ENCODE assay signal across 1 cellular context in genomic region chr4:52877694-52878093, GRCh38.
TF ChIP-seq lines count a peak whose summit lies in the region.

No MANE protein-coding gene starts in this region.

TF ChIP-seq in IMR-90, 13 proteins besides CTCF, POLR2A, EP300 and RAD21:
- no peak for TF ChIP-seq USF2 (IDR thresholded peaks at IDR 0.05; ENCODE audit: low read depth, low read length)
- no peak for TF ChIP-seq MAZ (IDR thresholded peaks at IDR 0.05; ENCODE audit: borderline replicate concordance, low read depth, low read length)
- TF ChIP-seq CEBPB (IDR thresholded peaks at IDR 0.05; ENCODE audit: low read depth, low read length): no peak
- TF ChIP-seq RFX5 (IDR thresholded peaks at IDR 0.05; ENCODE audit: low read depth, low read length): no peak
- no peak for TF ChIP-seq CHD1 (IDR thresholded peaks at IDR 0.05; ENCODE audit: low read depth, low read length)
- no peak for TF ChIP-seq BHLHE40 (IDR thresholded peaks at IDR 0.05; ENCODE audit: low read depth, low read length)
- no peak for TF ChIP-seq FOS (IDR thresholded peaks at IDR 0.05; ENCODE audit: low read depth, low read length)
- TF ChIP-seq RCOR1 (IDR thresholded peaks at IDR 0.05; ENCODE audit: insufficient replicate concordance, low read length): no peak
- no peak for TF ChIP-seq ELK1 (IDR thresholded peaks at IDR 0.05; ENCODE audit: borderline replicate concordance, low read depth, low read length)
- TF ChIP-seq NFE2L2 (IDR thresholded peaks at IDR 0.05; ENCODE audit: low read depth, low read length): no peak
- TF ChIP-seq MXI1 (IDR thresholded peaks at IDR 0.05; ENCODE audit: borderline replicate concordance, low read depth, low read length): no peak
- no peak for TF ChIP-seq SMC3 (IDR thresholded peaks at IDR 0.05; ENCODE audit: low read depth, low read length)
